ENCODE assay signal across 12 cellular contexts in genomic region chr12:76920182-76921014, GRCh38. TPM values are rescaled to one million over a fixed set of nuclear protein-coding genes. Genes with fewer than 3 reads are reported as not detected.
A peak's percentile ranks its signal among the peaks of the same experiment; 100 is the strongest.
DNase-seq lines count a peak whose midpoint lies in the region; ATAC-seq and TF ChIP-seq lines count a peak whose summit lies in the region.
"Had no signal": no experiment of that assay in that cellular context is flagged by ENCODE, and none has a peak within 500 bp of the region (broad histone marks: within the 10 kb centered on the region; RNA-seq: fewer than 3 reads in every experiment).

No MANE protein-coding gene starts in this region.

- no peaks in the 10 kb centered on the region for H3K4me1 ChIP-seq in sigmoid colon
- H3K4me1 ChIP-seq in Caco-2, result peaks cover 11% of the 10 kb centered on the region; the same call in 1 of the 2 replicates
- H3K4me1 ChIP-seq: gastroesophageal sphincter had no signal

- H3K36me3 ChIP-seq in sigmoid colon, result no peaks in the 10 kb centered on the region
- no peaks in the 10 kb centered on the region for H3K36me3 ChIP-seq in Caco-2 (ENCODE audit: control insufficient read depth, insufficient read depth, low read length)
- H3K36me3 ChIP-seq: gastroesophageal sphincter had no signal

- no peak overlapping the region for H3K27ac Mint-ChIP-seq in activated naive CD8-positive, alpha-beta T cell treated with anti-CD3 and anti-CD28 coated beads, Interleukin-2, amount 10 ng/mL, durations not matched to agents 7 days and 5 days
- H3K27ac Mint-ChIP-seq in Caco-2 (ENCODE audit: unreplicated experiment), result no peak overlapping the region

- DNase-seq in GM12865 (ENCODE audit: low read depth), result peak; percentile 37
- no peak for DNase-seq in activated naive CD8-positive, alpha-beta T cell treated with anti-CD3 and anti-CD28 coated beads, Interleukin-2, amount 10 ng/mL, durations not matched to agents 7 days and 5 days
- no peak for DNase-seq in sigmoid colon
- no peak for DNase-seq in NCI-H510A (lab: John Stamatoyannopoulos, UW)
- no peak for DNase-seq in Caco-2
- DNase-seq in NCI-H2107 (lab: John Stamatoyannopoulos, UW), result no peak
- DNase-seq: activated CD4-positive, alpha-beta T cell treated with anti-CD3 and anti-CD28 coated beads, Interleukin-2, amount 50 U/mL, for 1 hour; CD8-positive, alpha-beta memory T cell; PC-3 had no signal

- H3K9me3 ChIP-seq in sigmoid colon (no peaks in the 10 kb centered on the region), Caco-2 (no peaks in the 10 kb centered on the region)
- H3K9me3 ChIP-seq: gastroesophageal sphincter had no signal

- 60 to 70% methylated on average over 7 of the region's 7 CpGs for WGBS in sigmoid colon, 2 donors

- BruUV-seq in Caco-2 (replicated peaks; lab: Mats Ljungman, UMichigan), result no TSS peak

- no peak overlapping the region for H3K27ac ChIP-seq in sigmoid colon
- H3K27ac ChIP-seq: gastroesophageal sphincter had no signal

- no peaks in the 10 kb centered on the region for H3K9me3 Mint-ChIP-seq in activated naive CD8-positive, alpha-beta T cell treated with anti-CD3 and anti-CD28 coated beads, Interleukin-2, amount 10 ng/mL, durations not matched to agents 7 days and 5 days
- no peaks in the 10 kb centered on the region for H3K9me3 Mint-ChIP-seq in Caco-2 (ENCODE audit: unreplicated experiment)

- H3K4me3 Mint-ChIP-seq in activated naive CD8-positive, alpha-beta T cell treated with anti-CD3 and anti-CD28 coated beads, Interleukin-2, amount 10 ng/mL, durations not matched to agents 7 days and 5 days, result no peak overlapping the region
- no peak overlapping the region for H3K4me3 Mint-ChIP-seq in Caco-2 (ENCODE audit: unreplicated experiment)
- H3K4me3 Mint-ChIP-seq: CD8-positive, alpha-beta memory T cell had no signal

- no peak for TF ChIP-seq CTCF in GM12865 (IDR thresholded peaks at IDR 0.05; ENCODE audit: insufficient read depth, low read depth, low read length, missing control alignments)
- TF ChIP-seq CTCF in sigmoid colon (IDR thresholded peaks at IDR 0.05), result no peak
- no peak for TF ChIP-seq CTCF in Caco-2 (IDR thresholded peaks at IDR 0.05; ENCODE audit: insufficient read depth in 1 of 2, low read depth in 1 of 2, low read length in 1 of 2, severe bottlenecking in 1 of 2, unreplicated experiment in 1 of 2)

- no peak for TF ChIP-seq EP300 in sigmoid colon (IDR thresholded peaks at IDR 0.05)

- ATAC-seq in GM19452 (IDR thresholded peaks at IDR 0.05; ENCODE audit: unreplicated experiment), result peak; percentile 90
- peak; percentile 41 for ATAC-seq in HG03060 (IDR thresholded peaks at IDR 0.05; ENCODE audit: low read depth, unreplicated experiment)
- ATAC-seq in activated naive CD8-positive, alpha-beta T cell treated with anti-CD3 and anti-CD28 coated beads, Interleukin-2, amount 10 ng/mL, durations not matched to agents 7 days and 5 days (ENCODE audit: low read depth), result peak; percentile 56
- ATAC-seq: gastroesophageal sphincter, PC-3 had no signal

- H3K27me3 ChIP-seq in sigmoid colon (no peaks in the 10 kb centered on the region), Caco-2 (replicated peaks; ENCODE audit: control insufficient read depth, insufficient read depth, low read length) (no peaks in the 10 kb centered on the region)
- H3K27me3 ChIP-seq: gastroesophageal sphincter had no signal

- peaks cover 9% of the 10 kb centered on the region for H3K27me3 Mint-ChIP-seq in activated naive CD8-positive, alpha-beta T cell treated with anti-CD3 and anti-CD28 coated beads, Interleukin-2, amount 10 ng/mL, durations not matched to agents 7 days and 5 days
- peaks cover 11% of the 10 kb centered on the region for H3K27me3 Mint-ChIP-seq in Caco-2 (ENCODE audit: insufficient read depth, unreplicated experiment)

- no peak for TF ChIP-seq POLR2A in sigmoid colon (IDR thresholded peaks at IDR 0.05)

- intact Hi-C loops in sigmoid colon (cut with DNase I) (no loop called here), Caco-2 (cut with micrococcal nuclease; ENCODE audit: unreplicated experiment) (no loop called here)

- peaks cover 8% of the 10 kb centered on the region for H3K4me1 Mint-ChIP-seq in activated naive CD8-positive, alpha-beta T cell treated with anti-CD3 and anti-CD28 coated beads, Interleukin-2, amount 10 ng/mL, durations not matched to agents 7 days and 5 days
- no peaks in the 10 kb centered on the region for H3K4me1 Mint-ChIP-seq in Caco-2 (ENCODE audit: low read depth, unreplicated experiment)

- POLR2A ChIA-PET in activated naive CD8-positive, alpha-beta T cell treated with anti-CD3 and anti-CD28 coated beads, Interleukin-2, amount 10 ng/mL, durations not matched to agents 7 days and 5 days (lab: Charles Lee), result no interaction called here
- POLR2A ChIA-PET in Caco-2 (lab: Charles Lee), result no interaction called here

- no peaks in the 10 kb centered on the region for H3K36me3 Mint-ChIP-seq in activated naive CD8-positive, alpha-beta T cell treated with anti-CD3 and anti-CD28 coated beads, Interleukin-2, amount 10 ng/mL, durations not matched to agents 7 days and 5 days
- no peaks in the 10 kb centered on the region for H3K36me3 Mint-ChIP-seq in Caco-2 (ENCODE audit: insufficient read depth, unreplicated experiment)
- H3K36me3 Mint-ChIP-seq: CD8-positive, alpha-beta memory T cell had no signal

- H3K4me3 ChIP-seq in GM12865 (ENCODE audit: low read depth, low read length) (no peak overlapping the region), sigmoid colon (no peak overlapping the region), Caco-2 (ENCODE audit: low read depth, low read length) (no peak overlapping the region)
- H3K4me3 ChIP-seq: gastroesophageal sphincter had no signal

- CTCF ChIA-PET in Caco-2 (lab: Charles Lee), result no interaction called here

RNA-seq across cellular contexts. Expression of gene CSRP2, which starts 41.6 kb away (rescaled TPM):
- total RNA-seq in activated naive CD8-positive, alpha-beta T cell treated with anti-CD3 and anti-CD28 coated beads, Interleukin-2, amount 10 ng/mL, durations not matched to agents 7 days and 5 days, result under 1 TPM in 1 of 2 experiments, not detected in 1; 0.42 TPM
- total RNA-seq in sigmoid colon, result 10 to 100 TPM; 12.3 to 46.2 (median 16.5) TPM
- polyA plus RNA-seq in sigmoid colon, result 10 to 100 TPM in 1 of 3 donors, 1 to 10 TPM in 2; 3.2 to 25.2 (median 5.4) TPM
- 22.2 and 27.9 TPM in 2 replicates for total RNA-seq in Caco-2 (2022)

Comparison
In these comparisons a context has a peak if more than half of its experiments do, and no peak if none do; other contexts are left out.
1. RNA of gene CSRP2, which starts 41.6 kb away (total RNA-seq): 22.2 to 27.9 TPM in Caco-2 and 12.3 to 46.2 TPM in sigmoid colon; 0.42 TPM in activated naive CD8-positive, alpha-beta T cell treated with anti-CD3 and anti-CD28 coated beads, Interleukin-2, amount 10 ng/mL, durations not matched to agents 7 days and 5 days; every median in the first group is over 4 times any median in the second.
2. Peak in every context shown above with its lines, with median percentiles within 50 percentile points of each other: ATAC-seq.